ENCODE assay signal across 27 cellular contexts in genomic region chr9:136474021-136474640, GRCh38.
"Had no signal": no experiment of that assay in that cellular context is flagged by ENCODE, and none has a peak within 500 bp of the region (broad histone marks: within the 10 kb centered on the region; RNA-seq: fewer than 3 reads in every experiment).

No MANE protein-coding gene starts in this region.

- DNase-seq: hypothalamus; immature natural killer cell; kidney; left colon; left lung; lower lobe of right lung; mammary epithelial cell; mesenchymal stem cell; natural killer cell; nephron progenitor cell; ovary; stimulated activated CD4-positive, alpha-beta T cell treated with anti-CD3 and anti-CD28 coated beads, Interleukin-1b, Interleukin-23, amount 100 ng/mL, for 48 hours; stimulated activated CD4-positive, alpha-beta T cell treated with anti-CD3 and anti-CD28 coated beads, Interleukin-2, amount 100 ng/mL, for 48 hours; stimulated activated CD4-positive, alpha-beta T cell treated with anti-CD3 and anti-CD28 coated beads, Interleukin-4, amount 100 ng/mL, for 4 hours; stimulated activated CD8-positive, alpha-beta memory T cell treated with anti-CD3 and anti-CD28 coated beads, Interleukin-4, amount 100 ng/mL, for 48 hours; stimulated activated naive CD4-positive, alpha-beta T cell treated with Interleukin-2 at 50 U/mL for 16 hours; stimulated activated naive CD8-positive, alpha-beta T cell treated with anti-CD3 and anti-CD28 coated beads, Interleukin-15, amount 100 ng/mL, for 72 hours; substantia nigra; upper lobe of left lung had no signal

- H3K27ac Mint-ChIP-seq: nephron progenitor cell; neural progenitor cell; progenitor cell of endocrine pancreas; stimulated activated memory B cell treated with anti-CD40 and anti-IgM and Interleukin-4, amounts not matched to agents 10 μg/mL and 1 μg/mL and 100 μg/mL, for 72 hours had no signal

- H3K4me3 Mint-ChIP-seq: immature natural killer cell; natural killer cell; nephron progenitor cell; neural progenitor cell; stimulated activated memory B cell treated with anti-CD40 and anti-IgM and Interleukin-4, amounts not matched to agents 10 μg/mL and 1 μg/mL and 100 μg/mL, for 72 hours; stimulated activated naive CD8-positive, alpha-beta T cell treated with anti-CD3 and anti-CD28 coated beads, Interleukin-15, amount 100 ng/mL, for 72 hours had no signal

- H3K27me3 ChIP-seq: left lung, neural progenitor cell, ovary, right atrium auricular region, tibial nerve, upper lobe of left lung, vagina had no signal

- H3K4me1 Mint-ChIP-seq: neural progenitor cell had no signal

- H3K27ac ChIP-seq: left lung, lower lobe of right lung, neural progenitor cell, ovary, right atrium auricular region, tibial nerve, upper lobe of left lung, vagina had no signal

- ATAC-seq: left lung; lower lobe of right lung; natural killer cell; stimulated activated memory B cell treated with anti-CD40 and anti-IgM and Interleukin-4, amounts not matched to agents 10 μg/mL and 1 μg/mL and 100 μg/mL, for 72 hours; stimulated activated naive CD8-positive, alpha-beta T cell treated with anti-CD3 and anti-CD28 coated beads, Interleukin-15, amount 100 ng/mL, for 72 hours had no signal

- H3K9me3 ChIP-seq: left lung, lower lobe of right lung, ovary, right atrium auricular region, tibial nerve, upper lobe of left lung, vagina had no signal

- H2AFZ ChIP-seq: neural progenitor cell had no signal

- H3K4me1 ChIP-seq: left lung, lower lobe of right lung, neural progenitor cell, right atrium auricular region, vagina had no signal

- H3K36me3 Mint-ChIP-seq: natural killer cell had no signal

- H3K36me3 ChIP-seq: neural progenitor cell, ovary had no signal

- H3K9me3 Mint-ChIP-seq: immature natural killer cell; natural killer cell; nephron progenitor cell; neural progenitor cell; stimulated activated memory B cell treated with anti-CD40 and anti-IgM and Interleukin-4, amounts not matched to agents 10 μg/mL and 1 μg/mL and 100 μg/mL, for 72 hours; stimulated activated naive CD8-positive, alpha-beta T cell treated with anti-CD3 and anti-CD28 coated beads, Interleukin-15, amount 100 ng/mL, for 72 hours had no signal

- FAIRE-seq: islet of Langerhans, kidney had no signal

- H3K4me2 ChIP-seq: neural progenitor cell, smooth muscle cell had no signal

- H3K9ac ChIP-seq: neural progenitor cell had no signal

- H3K27me3 Mint-ChIP-seq: progenitor cell of endocrine pancreas; stimulated activated memory B cell treated with anti-CD40 and anti-IgM and Interleukin-4, amounts not matched to agents 10 μg/mL and 1 μg/mL and 100 μg/mL, for 72 hours; stimulated activated naive CD8-positive, alpha-beta T cell treated with anti-CD3 and anti-CD28 coated beads, Interleukin-15, amount 100 ng/mL, for 72 hours had no signal

- H3K4me3 ChIP-seq: left lung, lower lobe of right lung, neural progenitor cell, ovary, right atrium auricular region, smooth muscle cell, tibial nerve, upper lobe of left lung, vagina had no signal
